Comparison of ENCODE assay signal across 13 cellular contexts in the genomic region with DNA sequence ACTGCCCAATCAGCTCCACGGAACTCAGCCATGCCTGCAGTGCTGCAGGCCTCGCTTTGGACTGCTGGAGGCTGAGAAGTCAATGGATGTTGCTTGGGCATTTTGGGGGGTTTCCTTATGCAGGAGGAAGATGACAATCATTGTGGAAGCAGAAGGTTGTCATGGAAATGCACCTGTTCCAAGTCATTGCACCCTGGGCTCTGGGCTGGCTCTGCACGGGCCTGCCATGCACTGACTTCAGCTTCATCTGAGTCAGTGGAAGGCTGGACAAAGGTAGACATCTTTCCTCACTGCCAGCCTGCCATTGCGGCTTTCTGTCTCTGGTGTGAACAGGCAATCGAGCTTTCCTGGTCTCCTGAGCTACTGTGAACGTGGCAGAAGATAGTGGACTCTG.
DNase-seq lines count a peak whose midpoint lies in the region; TF ChIP-seq lines count a peak whose summit lies in the region.
"Had no signal": no experiment of that assay in that cellular context is flagged by ENCODE, and none has a peak within 500 bp of the region (broad histone marks: within the 10 kb centered on the region; RNA-seq: fewer than 3 reads in every experiment).

No MANE protein-coding gene starts in this region.

- H3K27ac ChIP-seq in hepatocyte = peak overlapping the region; percentile 16
- H3K27ac ChIP-seq in neural progenitor cell = no peak overlapping the region
- no peak overlapping the region for H3K27ac ChIP-seq in tibial nerve

- no peaks in the 10 kb centered on the region for H4K20me1 ChIP-seq in Loucy (ENCODE audit: insufficient read depth, low read length, poor library complexity, severe bottlenecking)
- H4K20me1 ChIP-seq in hepatocyte (ENCODE audit: insufficient read depth, poor library complexity, severe bottlenecking) = no peaks in the 10 kb centered on the region
- H4K20me1 ChIP-seq in neural progenitor cell (ENCODE audit: low read depth) = no peaks in the 10 kb centered on the region

- H3K27ac Mint-ChIP-seq in CD14-positive monocyte (peak overlapping the region in 4 of 7 donors; percentile 25 to 53 (median 39)), neural progenitor cell (peak overlapping the region; percentile 5), chondrocyte (ENCODE audit: unreplicated experiment) (no peak overlapping the region)

- intact Hi-C loops in CD14-positive monocyte (cut with micrococcal nuclease) = loop anchor here in 1 of 2 donors (10.0 kb wide), 1 partner anchor 54 kb away; no protein-coding TSS in a partner anchor

- no peak for TF ChIP-seq POLR2A in tibial nerve (IDR thresholded peaks at IDR 0.05)

- H2AFZ ChIP-seq in Loucy (ENCODE audit: low read length) = no peak overlapping the region
- H2AFZ ChIP-seq in hepatocyte = no peak overlapping the region
- H2AFZ ChIP-seq in neural progenitor cell (replicated peaks) = no peak overlapping the region

- 81% methylated on average over 6 of the region's 6 CpGs for whole genome bisulfite sequencing in hepatocyte (ENCODE audit: low lambda C conversion rate, missing lambda C conversion rate)
- 90 to 94% methylated on average over 6 of the region's 6 CpGs for WGBS in tibial nerve, 2 donors

- H3K9me2 ChIP-seq in Loucy (replicated peaks; ENCODE audit: low read depth, low read length) (no peaks in the 10 kb centered on the region), hepatocyte (replicated peaks; ENCODE audit: insufficient read depth) (no peaks in the 10 kb centered on the region)

- peak overlapping the region; percentile 64 for H3K4me2 ChIP-seq in Loucy (ENCODE audit: low read depth, low read length, poor library complexity, severe bottlenecking)
- H3K4me2 ChIP-seq in hepatocyte = no peak overlapping the region
- no peak overlapping the region for H3K4me2 ChIP-seq in neural progenitor cell

- H3K36me3 ChIP-seq in Loucy (ENCODE audit: insufficient read depth, low read length) (no peaks in the 10 kb centered on the region), hepatocyte (replicated peaks; ENCODE audit: insufficient read depth, low read depth) (no peaks in the 10 kb centered on the region), neural progenitor cell (no peaks in the 10 kb centered on the region), tibial nerve (no peaks in the 10 kb centered on the region)

- DNase-seq in CD14-positive monocyte (ENCODE audit: low spot score) = no peak
- DNase-seq in hepatocyte (ENCODE audit: low spot score) = no peak
- no peak for DNase-seq in neural progenitor cell (ENCODE audit: low spot score)
- no peak for DNase-seq in tibial nerve (ENCODE audit: low spot score in 2 of 2)
- no peak for DNase-seq in DMS153 treated with DMSO at 0.1 percent for 48 hours (lab: John Stamatoyannopoulos, UW; ENCODE audit: unreplicated experiment)
- no peak for DNase-seq in chondrocyte (ENCODE audit: low spot score)
- DNase-seq in activated naive CD4-positive, alpha-beta T cell treated with anti-CD3 and anti-CD28 coated beads, Interleukin-2, amount 50 U/mL, for 16 hours = no peak
- DNase-seq: C1 segment of cervical spinal cord, DND-41, H7, NCI-H1694 treated with DMSO at 0.1 percent for 48 hours, NCI-H748 treated with DMSO at 0.1 percent for 48 hours had no signal

- H3K4me1 Mint-ChIP-seq in CD14-positive monocyte = peaks cover 62% of the 10 kb centered on the region
- peaks cover 46% of the 10 kb centered on the region for H3K4me1 Mint-ChIP-seq in neural progenitor cell
- H3K4me1 Mint-ChIP-seq in chondrocyte (ENCODE audit: low read depth) = peaks cover 27% of the 10 kb centered on the region

- no peak for TF ChIP-seq EP300 in tibial nerve (IDR thresholded peaks at IDR 0.05)

- H3K27me3 Mint-ChIP-seq in CD14-positive monocyte (ENCODE audit: low read depth in 3 of 3) = peaks cover 16 to 28% (median 21%) of the 10 kb centered on the region in 3 donors
- H3K27me3 Mint-ChIP-seq in neural progenitor cell (ENCODE audit: insufficient read depth, low read depth) = peaks cover 4% of the 10 kb centered on the region
- no peaks in the 10 kb centered on the region for H3K27me3 Mint-ChIP-seq in chondrocyte (ENCODE audit: low read depth)

- TF ChIP-seq CTCF in CD14-positive monocyte (IDR thresholded peaks at IDR 0.05) (no peak), Loucy (conservative IDR thresholded peaks at IDR 0.05; ENCODE audit: low read length) (no peak), hepatocyte (IDR thresholded peaks at IDR 0.05; ENCODE audit: poor library complexity) (no peak), neural progenitor cell (IDR thresholded peaks at IDR 0.05) (no peak), tibial nerve (IDR thresholded peaks at IDR 0.05) (no peak), chondrocyte (IDR thresholded peaks at IDR 0.05) (no peak)

- H3K9me3 ChIP-seq in Loucy (ENCODE audit: insufficient read depth, low read depth, low read length) (no peaks in the 10 kb centered on the region), hepatocyte (ENCODE audit: low read depth) (no peaks in the 10 kb centered on the region), neural progenitor cell (ENCODE audit: low read depth) (no peaks in the 10 kb centered on the region), tibial nerve (no peaks in the 10 kb centered on the region)

- H3K9ac ChIP-seq in Loucy (ENCODE audit: low read depth, low read length, poor library complexity, severe bottlenecking) (peak overlapping the region; percentile 73), neural progenitor cell (no peak overlapping the region)

- H3K27me3 ChIP-seq in Loucy (ENCODE audit: insufficient read depth, low read length, poor library complexity, severe bottlenecking) = no peaks in the 10 kb centered on the region
- H3K27me3 ChIP-seq in hepatocyte = no peaks in the 10 kb centered on the region
- H3K27me3 ChIP-seq in neural progenitor cell = no peaks in the 10 kb centered on the region
- no peaks in the 10 kb centered on the region for H3K27me3 ChIP-seq in tibial nerve

- H3F3A ChIP-seq in Loucy (ENCODE audit: low read depth) (peaks cover 11% of the 10 kb centered on the region; the same call in 1 of the 2 replicates), neural progenitor cell (ENCODE audit: low read depth) (no peaks in the 10 kb centered on the region)

- H3K4me3 Mint-ChIP-seq in CD14-positive monocyte (no peak overlapping the region), neural progenitor cell (no peak overlapping the region), chondrocyte (ENCODE audit: unreplicated experiment) (no peak overlapping the region)

- H3K36me3 Mint-ChIP-seq in CD14-positive monocyte (peaks cover 0 to 4% of the 10 kb centered on the region in 2 donors), neural progenitor cell (no peaks in the 10 kb centered on the region), chondrocyte (ENCODE audit: low read depth) (no peaks in the 10 kb centered on the region)

- H3K9me3 Mint-ChIP-seq in CD14-positive monocyte (peaks cover 0 to 6% (median 2%) of the 10 kb centered on the region in 7 donors), neural progenitor cell (peaks cover 3% of the 10 kb centered on the region), chondrocyte (ENCODE audit: low read depth) (no peaks in the 10 kb centered on the region)

- H3K79me2 ChIP-seq in Loucy (ENCODE audit: insufficient read depth, low read length) (peaks cover 20% of the 10 kb centered on the region), hepatocyte (no peaks in the 10 kb centered on the region), neural progenitor cell (ENCODE audit: low read depth) (no peaks in the 10 kb centered on the region)

- H3K4me1 ChIP-seq in Loucy (ENCODE audit: insufficient read depth, low read length, poor library complexity, severe bottlenecking) (peaks cover 86% of the 10 kb centered on the region), hepatocyte (ENCODE audit: insufficient read depth) (peaks cover 15% of the 10 kb centered on the region), neural progenitor cell (no peaks in the 10 kb centered on the region), tibial nerve (peaks cover 0 to 14% (median 0%) of the 10 kb centered on the region in 4 donors)

- H3K4me3 ChIP-seq in Loucy (ENCODE audit: low read length, poor library complexity, severe bottlenecking) (peak overlapping the region; percentile 60), hepatocyte (no peak overlapping the region), neural progenitor cell (no peak overlapping the region), tibial nerve (no peak overlapping the region)
